In the genomic region with DNA sequence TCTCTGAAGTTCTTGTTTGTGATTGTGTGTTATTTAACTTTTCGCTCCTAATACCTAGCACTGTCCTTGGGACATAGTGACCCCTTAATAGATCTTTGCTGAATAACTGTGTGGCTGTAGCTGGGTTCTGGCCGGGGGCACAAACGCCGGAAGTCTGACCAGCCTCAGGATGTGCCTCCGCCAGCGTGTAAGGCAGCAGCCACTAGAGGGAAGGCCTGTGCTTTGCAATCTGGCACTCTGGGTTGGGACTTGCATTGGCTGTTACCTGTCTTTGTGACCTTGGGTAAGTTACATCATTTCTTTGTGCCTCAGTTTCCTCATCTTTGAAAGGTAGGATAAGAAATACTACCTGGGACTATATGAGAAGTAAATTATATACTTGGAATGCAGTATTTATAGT, we compare ENCODE assay signal across 9 cellular contexts.
DNase-seq lines count a peak whose midpoint lies in the region; ATAC-seq and TF ChIP-seq lines count a peak whose summit lies in the region.
"Had no signal": no experiment of that assay in that cellular context is flagged by ENCODE, and none has a peak within 500 bp of the region (broad histone marks: within the 10 kb centered on the region; RNA-seq: fewer than 3 reads in every experiment).

No MANE protein-coding gene starts in this region.

- POLR2A ChIA-PET in CD4-positive, alpha-beta T cell (lab: Charles Lee), result no interaction called here

- ATAC-seq in GM19328 (IDR thresholded peaks at IDR 0.05; ENCODE audit: unreplicated experiment), result peak; percentile 55
- peak; percentile 95 for ATAC-seq in HG03457 (IDR thresholded peaks at IDR 0.05; ENCODE audit: unreplicated experiment)
- peak in 1 of 2 donors; percentile 42 for ATAC-seq in gastrocnemius medialis
- no peak for ATAC-seq in CD4-positive, alpha-beta T cell (ENCODE audit: poor library complexity)

- H3K36me3 Mint-ChIP-seq in CD4-positive, alpha-beta T cell (ENCODE audit: low read depth), result peaks cover 62% of the 10 kb centered on the region

- H3K27ac Mint-ChIP-seq in CD4-positive, alpha-beta T cell, result no peak overlapping the region
- H3K27ac Mint-ChIP-seq: IgD-negative memory B cell had no signal

- CTCF ChIA-PET in CD4-positive, alpha-beta T cell (lab: Charles Lee), result no interaction called here

- peaks cover 0 to 6% of the 10 kb centered on the region in 2 donors for H3K36me3 ChIP-seq in gastrocnemius medialis

- H3K4me1 Mint-ChIP-seq in CD4-positive, alpha-beta T cell (ENCODE audit: low read depth), result peaks cover 18% of the 10 kb centered on the region

- no peaks in the 10 kb centered on the region for H3K27me3 ChIP-seq in gastrocnemius medialis
- no peaks in the 10 kb centered on the region for H3K27me3 ChIP-seq in CD4-positive, alpha-beta T cell (ENCODE audit: control insufficient read depth, insufficient read depth, low read length)

- no peaks in the 10 kb centered on the region for H3K9me3 ChIP-seq in gastrocnemius medialis
- H3K9me3 ChIP-seq in CD4-positive, alpha-beta T cell (ENCODE audit: control insufficient read depth, low read length), result no peaks in the 10 kb centered on the region

- DNase-seq in fibroblast of villous mesenchyme (ENCODE audit: low read depth) (no peak), gastrocnemius medialis (peak in 1 of 2 donors; percentile 27), NCI-H1694 (lab: John Stamatoyannopoulos, UW) (no peak), UCSD-AML1 (lab: John Stamatoyannopoulos, UW; ENCODE audit: unreplicated experiment) (no peak)
- no peak for DNase-seq in central memory CD4-positive, alpha-beta T cell
- no peak for DNase-seq in CD4-positive, alpha-beta T cell

- in situ Hi-C loops in gastrocnemius medialis (cut with MboI; ENCODE audit: low sequenced_read_pairs in 4 of 4), result no loop called here

- TF ChIP-seq CTCF in fibroblast of villous mesenchyme (IDR thresholded peaks at IDR 0.05; ENCODE audit: insufficient read depth, low read depth, low read length) (peak; percentile 51), gastrocnemius medialis (IDR thresholded peaks at IDR 0.05 in 4 of 5, conservative IDR thresholded peaks at IDR 0.05 in 1 of 5) (peak in 4 of 5 experiments; percentile 23 to 54 (median 38))
- TF ChIP-seq CTCF in CD4-positive, alpha-beta T cell (IDR thresholded peaks at IDR 0.05), result no peak

- H3K27me3 Mint-ChIP-seq in CD4-positive, alpha-beta T cell, result no peaks in the 10 kb centered on the region
- H3K27me3 Mint-ChIP-seq: IgD-negative memory B cell had no signal

- H3K4me1 ChIP-seq in gastrocnemius medialis, result peaks cover 71 to 80% of the 10 kb centered on the region in 2 donors

- intact Hi-C loops in gastrocnemius medialis (cut with DNase I; ENCODE audit: low total_unique reads), result no loop called here
- intact Hi-C loops in CD4-positive, alpha-beta T cell (cut with DNase I, micrococcal nuclease), result no loop called here

- peak overlapping the region; percentile 3 to 78 (median 48) for H3K27ac ChIP-seq in gastrocnemius medialis
- H3K27ac ChIP-seq in CD4-positive, alpha-beta T cell (ENCODE audit: low read depth, low read length), result no peak overlapping the region

- no peaks in the 10 kb centered on the region for H3K9me3 Mint-ChIP-seq in CD4-positive, alpha-beta T cell

- no peak overlapping the region for H3K4me3 ChIP-seq in fibroblast of villous mesenchyme (ENCODE audit: low read depth, low read length)
- no peak overlapping the region for H3K4me3 ChIP-seq in gastrocnemius medialis

- no peak overlapping the region for H3K4me3 Mint-ChIP-seq in CD4-positive, alpha-beta T cell

- no peak for TF ChIP-seq POLR2A in gastrocnemius medialis (IDR thresholded peaks at IDR 0.05)
